In the genomic region with DNA sequence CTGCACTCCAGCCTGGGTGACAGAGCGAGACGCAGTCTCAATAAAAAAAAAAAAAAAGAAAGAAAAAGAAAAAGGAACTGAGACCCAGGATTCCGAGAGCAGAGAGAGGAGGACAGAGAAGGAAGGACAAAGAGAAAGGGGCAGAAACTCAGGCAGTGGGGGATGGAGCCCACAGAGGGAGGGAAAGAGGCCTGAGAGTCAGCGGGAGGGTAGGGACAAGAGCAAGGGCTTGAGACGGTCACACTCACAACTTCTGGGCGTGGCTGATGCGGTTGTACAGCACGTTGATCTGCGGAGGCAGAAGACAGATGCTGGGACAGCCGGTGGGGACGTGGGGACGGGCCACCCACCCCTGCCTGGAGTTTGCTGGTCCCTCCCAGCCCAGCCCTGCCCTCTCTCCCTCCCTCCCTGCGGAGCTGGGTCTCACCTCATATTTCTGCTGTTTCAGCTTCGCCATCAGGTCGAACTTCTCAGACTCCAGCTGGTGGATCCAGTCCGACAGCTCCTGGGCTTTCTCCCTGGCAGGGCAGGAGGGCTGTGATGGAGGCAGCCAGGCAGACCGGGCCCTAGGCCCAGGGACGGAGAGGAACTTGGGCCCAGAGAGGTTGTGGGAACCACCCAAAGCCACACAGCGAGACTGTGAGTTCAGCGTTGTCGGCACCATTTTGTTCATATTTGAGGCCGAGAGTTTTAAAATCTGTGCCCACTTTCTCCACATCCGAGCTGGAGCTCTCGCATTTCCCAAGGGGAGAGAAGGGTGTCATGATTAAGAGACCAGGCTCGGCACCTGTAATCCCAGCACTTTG, we compare ENCODE assay signal across 22 cellular contexts. TPM values are rescaled to one million over a fixed set of nuclear protein-coding genes. Genes with fewer than 3 reads are reported as not detected.
A peak's percentile ranks its signal among the peaks of the same experiment; 100 is the strongest.
DNase-seq lines count a peak whose midpoint lies in the region; ATAC-seq and TF ChIP-seq lines count a peak whose summit lies in the region.
"Had no signal": no experiment of that assay in that cellular context is flagged by ENCODE, and none has a peak within 500 bp of the region (broad histone marks: within the 10 kb centered on the region; RNA-seq: fewer than 3 reads in every experiment).

No MANE protein-coding gene starts in this region.

- H3K27ac Mint-ChIP-seq in GM23338 (no peak overlapping the region), memory B cell (no peak overlapping the region)
- H3K27ac Mint-ChIP-seq: nephron had no signal

- no peak overlapping the region for H3K4me3 Mint-ChIP-seq in GM23338
- peak overlapping the region; percentile 45 for H3K4me3 Mint-ChIP-seq in memory B cell
- H3K4me3 Mint-ChIP-seq: nephron had no signal

- H3K36me3 ChIP-seq in BLaER1 (no peaks in the 10 kb centered on the region), GM23338 (ENCODE audit: insufficient read depth) (no peaks in the 10 kb centered on the region; the same call in 1 of the 2 replicates), body of pancreas (replicated peaks in 1 of 2; ENCODE audit: insufficient read depth in 1 of 2, low read depth in 2 of 2) (no peaks in the 10 kb centered on the region), left ventricle myocardium inferior (peaks cover 11% of the 10 kb centered on the region)
- H3K36me3 ChIP-seq: lower lobe of right lung had no signal

- H3K4me3 ChIP-seq in BLaER1 (no peak overlapping the region), GM23338 (no peak overlapping the region), body of pancreas (no peak overlapping the region), left ventricle myocardium inferior (no peak overlapping the region)
- H3K4me3 ChIP-seq: lower lobe of right lung, right atrium auricular region had no signal

- H3K9ac ChIP-seq in BLaER1: no peak overlapping the region; the same call in 1 of the 2 replicates

- H3K36me3 Mint-ChIP-seq in GM23338 (ENCODE audit: low read depth) (peaks cover 16% of the 10 kb centered on the region), memory B cell (no peaks in the 10 kb centered on the region)

- no peaks in the 10 kb centered on the region for H3K9me3 ChIP-seq in BLaER1
- no peaks in the 10 kb centered on the region for H3K9me3 ChIP-seq in body of pancreas
- no peaks in the 10 kb centered on the region for H3K9me3 ChIP-seq in left ventricle myocardium inferior (replicated peaks)
- H3K9me3 ChIP-seq: lower lobe of right lung, right atrium auricular region had no signal

- H4K20me1 ChIP-seq in BLaER1: no peaks in the 10 kb centered on the region
- no peaks in the 10 kb centered on the region; the same call in 1 of the 2 replicates for H4K20me1 ChIP-seq in GM23338 (replicated peaks; ENCODE audit: insufficient read depth)

- TF ChIP-seq POLR2A in body of pancreas (IDR thresholded peaks at IDR 0.05): no peak

- H3K4me1 Mint-ChIP-seq in GM23338: peaks cover 28% of the 10 kb centered on the region
- peaks cover 3% of the 10 kb centered on the region for H3K4me1 Mint-ChIP-seq in memory B cell
- H3K4me1 Mint-ChIP-seq: nephron had no signal

- intact Hi-C loops in body of pancreas (cut with DNase I) (no loop called here), left ventricle myocardium inferior (cut with micrococcal nuclease) (no loop called here)

- no peak for TF ChIP-seq CTCF in GM23338 (conservative IDR thresholded peaks at IDR 0.05; ENCODE audit: low read depth in 2 of 2)
- no peak for TF ChIP-seq CTCF in body of pancreas (IDR thresholded peaks at IDR 0.05)
- no peak for TF ChIP-seq CTCF in left ventricle myocardium inferior (IDR thresholded peaks at IDR 0.05; ENCODE audit: borderline replicate concordance)

- no peak for DNase-seq in GM23338 (ENCODE audit: low spot score)
- peak; percentile 88 for DNase-seq in RPMI8226
- no peak for DNase-seq in memory B cell (ENCODE audit: low spot score in 2 of 2)
- DNase-seq in body of pancreas: no peak
- no peak for DNase-seq in left ventricle myocardium inferior
- DNase-seq in activated effector memory CD4-positive, alpha-beta T cell treated with anti-CD3 and anti-CD28 coated beads, Interleukin-2, amount 50 U/mL, for 16 hours: no peak
- DNase-seq in NCI-H2196 treated with DMSO at 0.1 percent for 48 hours (lab: John Stamatoyannopoulos, UW; ENCODE audit: unreplicated experiment): no peak
- DNase-seq: activated CD4-positive, alpha-beta T cell treated with anti-CD3 and anti-CD28 coated beads, Interleukin-2, amount 50 U/mL, for 1 hour; activated naive CD4-positive, alpha-beta T cell treated with anti-CD3 and anti-CD28 coated beads, Interleukin-2, amount 50 U/mL, for 16 hours; activated T-cell treated with anti-CD3 and anti-CD28 coated beads for 4 hours; COR-L47; cortex of kidney; GDM1; KBM-7; lower lobe of right lung; NCI-H1417 treated with DMSO at 0.1 percent for 48 hours; SHP77 treated with DMSO at 0.1 percent for 48 hours; T1000 had no signal

- 40 to 48% methylated on average over 18 to 25 of the region's 25 CpGs for WGBS in body of pancreas, 2 donors

- no peak overlapping the region for H2AFZ ChIP-seq in GM23338

- H3K27ac ChIP-seq in BLaER1: peak overlapping the region; percentile 41
- peak overlapping the region; percentile 39; the same call in 1 of the 2 replicates for H3K27ac ChIP-seq in GM23338 (ENCODE audit: low read depth)
- no peak overlapping the region for H3K27ac ChIP-seq in body of pancreas
- H3K27ac ChIP-seq in left ventricle myocardium inferior (replicated peaks): no peak overlapping the region
- H3K27ac ChIP-seq: lower lobe of right lung, right atrium auricular region had no signal

- H3K4me2 ChIP-seq in BLaER1 (peak overlapping the region; percentile 67), GM23338 (no peak overlapping the region)

- ATAC-seq in GM23338: no peak
- ATAC-seq in memory B cell (ENCODE audit: low read depth): peak; percentile 76
- no peak for ATAC-seq in body of pancreas

- H3K27me3 ChIP-seq in BLaER1 (no peaks in the 10 kb centered on the region), GM23338 (ENCODE audit: insufficient read depth) (no peaks in the 10 kb centered on the region), body of pancreas (peaks cover 0 to 15% of the 10 kb centered on the region in 2 donors), left ventricle myocardium inferior (ENCODE audit: low read depth) (peaks cover 54% of the 10 kb centered on the region)
- H3K27me3 ChIP-seq: right atrium auricular region had no signal

- H3K4me1 ChIP-seq in BLaER1: peaks cover 44% of the 10 kb centered on the region
- peaks cover 18% of the 10 kb centered on the region; the same call in 1 of the 2 replicates for H3K4me1 ChIP-seq in GM23338 (ENCODE audit: insufficient read depth)
- no peaks in the 10 kb centered on the region for H3K4me1 ChIP-seq in body of pancreas
- no peaks in the 10 kb centered on the region for H3K4me1 ChIP-seq in left ventricle myocardium inferior
- H3K4me1 ChIP-seq: lower lobe of right lung, right atrium auricular region had no signal

- H3K79me2 ChIP-seq in GM23338 (replicated peaks; ENCODE audit: insufficient read depth): no peaks in the 10 kb centered on the region

- H3F3A ChIP-seq in GM23338 (replicated peaks; ENCODE audit: low read depth): peaks cover 7% of the 10 kb centered on the region; the same call in 1 of the 2 replicates

- H3K27me3 Mint-ChIP-seq in GM23338 (ENCODE audit: insufficient read depth, low read depth, poor library complexity): peaks cover 12% of the 10 kb centered on the region
- H3K27me3 Mint-ChIP-seq in memory B cell: peaks cover 27% of the 10 kb centered on the region

- H3K9me3 Mint-ChIP-seq in GM23338 (no peaks in the 10 kb centered on the region), memory B cell (no peaks in the 10 kb centered on the region)
- H3K9me3 Mint-ChIP-seq: nephron had no signal

- H3K9me2 ChIP-seq in GM23338 (ENCODE audit: insufficient read depth): no peaks in the 10 kb centered on the region

TF ChIP-seq in GM23338, 12 proteins besides CTCF, POLR2A, EP300 and RAD21 (continues in another document):
- TF ChIP-seq ZNF331 (CRISPR knock-in tag; IDR thresholded peaks at IDR 0.05; ENCODE audit: low read depth): no peak
- TF ChIP-seq STAT1 (IDR thresholded peaks at IDR 0.05; ENCODE audit: unreplicated experiment): no peak
- TF ChIP-seq JUNB (IDR thresholded peaks at IDR 0.05; ENCODE audit: unreplicated experiment): no peak
- no peak for TF ChIP-seq EZH2phosphoT487 (IDR thresholded peaks at IDR 0.05; ENCODE audit: unreplicated experiment)
- no peak for TF ChIP-seq CREB1 (CRISPR knock-in tag; IDR thresholded peaks at IDR 0.05; ENCODE audit: low read depth)
- TF ChIP-seq ZNF114 (CRISPR knock-in tag; IDR thresholded peaks at IDR 0.05): no peak
- no peak for TF ChIP-seq POLR2AphosphoS5 (IDR thresholded peaks at IDR 0.05; ENCODE audit: low read depth)

RNA-seq across cellular contexts. Expression of a gene that starts 15.2 kb away (rescaled TPM):
- total RNA-seq in GM23338 (2014; rRNA removed; shearing (Covaris generic)): 51.4 and 59.3 TPM in 2 replicates
- polyA plus RNA-seq in GM23338 (2016; fragmentation: Nextera tagmentation; extraction: Ambion mirVana): 139 and 150 TPM in 2 replicates
- total RNA-seq in body of pancreas (not detected), left ventricle myocardium inferior (140 TPM)
- total RNA-seq: lower lobe of right lung had no signal

RNA-seq across cellular contexts. Expression of a gene that starts 16.4 kb away (rescaled TPM):
- 57.4 and 83.9 TPM in 2 replicates for total RNA-seq in GM23338 (2014; rRNA removed; shearing (Covaris generic))
- 33.2 and 33.3 TPM in 2 replicates for polyA plus RNA-seq in GM23338 (2016; fragmentation: Nextera tagmentation; extraction: Ambion mirVana)
- 100 to 1,000 TPM in 1 of 2 donors, 10 to 100 TPM in 1; 81.2 to 135 TPM for total RNA-seq in body of pancreas
- total RNA-seq in left ventricle myocardium inferior: 228 TPM

RNA-seq across cellular contexts. Expression of a gene that starts 23.7 kb away (rescaled TPM):
- 21.5 and 27.9 TPM in 2 replicates for total RNA-seq in GM23338 (2014; rRNA removed; shearing (Covaris generic))
- 150 and 153 TPM in 2 replicates for polyA plus RNA-seq in GM23338 (2016; fragmentation: Nextera tagmentation; extraction: Ambion mirVana)
- total RNA-seq in body of pancreas (not detected), left ventricle myocardium inferior (7,701 TPM)
- total RNA-seq: subcutaneous adipose tissue had no signal

RNA-seq across cellular contexts. Expression of a gene that starts 32.6 kb away (rescaled TPM):
- 5.6 and 8.5 TPM in 2 replicates for total RNA-seq in GM23338 (2014; rRNA removed; shearing (Covaris generic))
- polyA plus RNA-seq in GM23338 (2016; fragmentation: Nextera tagmentation; extraction: Ambion mirVana): 8.8 and 9.0 TPM in 2 replicates
- total RNA-seq in body of pancreas (1 to 10 TPM; 1.6 TPM), left ventricle myocardium inferior (1.8 TPM)

RNA-seq across cellular contexts. Expression of a gene that starts 46.2 kb away (rescaled TPM):
- total RNA-seq in GM23338 (2014; rRNA removed; shearing (Covaris generic)): 0.54 and 2.1 TPM in 2 replicates
- 4.0 and 4.7 TPM in 2 replicates for polyA plus RNA-seq in GM23338 (2016; fragmentation: Nextera tagmentation; extraction: Ambion mirVana)
- total RNA-seq in body of pancreas (under 1 TPM in 1 of 2 donors, not detected in 1; 0.26 TPM), left ventricle myocardium inferior (not detected)
- total RNA-seq: lower lobe of right lung, subcutaneous adipose tissue had no signal

Comparison
In these comparisons a context has a peak if more than half of its experiments do, and no peak if none do; other contexts are left out.
1. H3K27ac ChIP-seq: peak in BLaER1 (single experiment) and GM23338 (single experiment); none in body of pancreas (0 of 4) and left ventricle myocardium inferior (single experiment).
2. RNA of a gene that starts 15.2 kb away (total RNA-seq): 140 TPM in left ventricle myocardium inferior (single experiment) and 51.4 to 59.3 TPM in GM23338; not detected in body of pancreas; every median in the first group is over 10 times any median in the second.
3. RNA of a gene that starts 23.7 kb away (total RNA-seq): 7,701 TPM in left ventricle myocardium inferior (single experiment); 21.5 to 27.9 TPM in GM23338 and not detected in body of pancreas; every median in the first group is over 100 times any median in the second.